In genomic region chr19:18192673-18193387, GRCh38 we compare ENCODE assay signal across 8 cellular contexts. TPM values are rescaled to one million over a fixed set of nuclear protein-coding genes. Genes with fewer than 3 reads are reported as not detected.
A peak's percentile ranks its signal among the peaks of the same experiment; 100 is the strongest.
DNase-seq lines count a peak whose midpoint lies in the region; ATAC-seq and TF ChIP-seq lines count a peak whose summit lies in the region.

MPV17L2 (plus strand) TSS chr19:18193218; CDS start chr19:18193282, 64 bp downstream.

- TF ChIP-seq CTCF in esophagus squamous epithelium (IDR thresholded peaks at IDR 0.05), result peak in 1 of 6 experiments; percentile 8

- H3K79me2 ChIP-seq in Karpas-422 (ENCODE audit: low read length), result peaks cover 8% of the 10 kb centered on the region

- peak within 1 kb of the TSS; percentile 90 for H3K27ac Mint-ChIP-seq in activated T-helper 1 cell treated with anti-CD3 and anti-CD28 coated beads, Interleukin-12 subunit alpha, Interleukin-12 subunit beta, Interleukin-2, Interleukin-4 antibody, amounts not matched to agents 30 ng/mL and 10 ng/mL and 1 ng/mL, durations not matched to agents 14 hours and 24 hours and 36 hours

- peak within 1 kb of the TSS; percentile 80 for H3K9ac ChIP-seq in Karpas-422 (ENCODE audit: low read length)

- H3K4me3 Mint-ChIP-seq in activated T-helper 1 cell treated with anti-CD3 and anti-CD28 coated beads, Interleukin-12 subunit alpha, Interleukin-12 subunit beta, Interleukin-2, Interleukin-4 antibody, amounts not matched to agents 30 ng/mL and 10 ng/mL and 1 ng/mL, durations not matched to agents 14 hours and 24 hours and 36 hours, result peak within 1 kb of the TSS; percentile 83

- TF ChIP-seq POLR2A in esophagus squamous epithelium (IDR thresholded peaks at IDR 0.05), result peak in 3 of 4 donors; percentile 36 to 89 (median 78)

- no peaks in the 10 kb centered on the region for H3K9me3 ChIP-seq in Karpas-422 (ENCODE audit: low read length)
- H3K9me3 ChIP-seq in esophagus squamous epithelium, result no peaks in the 10 kb centered on the region

- H3K36me3 Mint-ChIP-seq in activated T-helper 1 cell treated with anti-CD3 and anti-CD28 coated beads, Interleukin-12 subunit alpha, Interleukin-12 subunit beta, Interleukin-2, Interleukin-4 antibody, amounts not matched to agents 30 ng/mL and 10 ng/mL and 1 ng/mL, durations not matched to agents 14 hours and 24 hours and 36 hours (ENCODE audit: low read depth), result no peaks in the 10 kb centered on the region

- H3K27me3 Mint-ChIP-seq in activated T-helper 1 cell treated with anti-CD3 and anti-CD28 coated beads, Interleukin-12 subunit alpha, Interleukin-12 subunit beta, Interleukin-2, Interleukin-4 antibody, amounts not matched to agents 30 ng/mL and 10 ng/mL and 1 ng/mL, durations not matched to agents 14 hours and 24 hours and 36 hours (ENCODE audit: insufficient read depth), result no peaks in the 10 kb centered on the region

- H3K9me2 ChIP-seq in Karpas-422 (replicated peaks; ENCODE audit: insufficient read depth, low read length), result no peaks in the 10 kb centered on the region

- WGBS in esophagus squamous epithelium, 2 donors, result 0 to 1% methylated on average over 9 to 18 of the region's 74 CpGs

- peaks cover 38% of the 10 kb centered on the region for H3K4me1 ChIP-seq in Karpas-422 (ENCODE audit: low read length)
- H3K4me1 ChIP-seq in esophagus squamous epithelium, result peaks cover 24 to 34% (median 24%) of the 10 kb centered on the region in 3 donors

- peak; percentile 100 for DNase-seq in DMS79 (lab: John Stamatoyannopoulos, UW)
- DNase-seq in Karpas-422, result peak; percentile 100
- peak; percentile 100 for DNase-seq in RKO (ENCODE audit: low spot score)
- peak; percentile 99 for DNase-seq in activated T-helper 1 cell treated with anti-CD3 and anti-CD28 coated beads, Interleukin-12 subunit alpha, Interleukin-12 subunit beta, Interleukin-2, Interleukin-4 antibody, amounts not matched to agents 30 ng/mL and 10 ng/mL and 1 ng/mL, durations not matched to agents 14 hours and 24 hours and 36 hours (ENCODE audit: low spot score)
- DNase-seq in esophagus squamous epithelium (lab: John Stamatoyannopoulos, UW), result peak; percentile 100
- DNase-seq in myocyte (ENCODE audit: low read depth), result peak; percentile 100
- peak; percentile 97 to 99 for DNase-seq in stimulated activated CD8-positive, alpha-beta memory T cell treated with anti-CD3 and anti-CD28 coated beads, Interleukin-7, amount 100 ng/mL, for 48 hours (ENCODE audit: extremely low read depth in 1 of 2, low read depth in 1 of 2)

- H3K4me1 Mint-ChIP-seq in activated T-helper 1 cell treated with anti-CD3 and anti-CD28 coated beads, Interleukin-12 subunit alpha, Interleukin-12 subunit beta, Interleukin-2, Interleukin-4 antibody, amounts not matched to agents 30 ng/mL and 10 ng/mL and 1 ng/mL, durations not matched to agents 14 hours and 24 hours and 36 hours (ENCODE audit: low read depth), result peaks cover 20% of the 10 kb centered on the region

- H3K9me3 Mint-ChIP-seq in activated T-helper 1 cell treated with anti-CD3 and anti-CD28 coated beads, Interleukin-12 subunit alpha, Interleukin-12 subunit beta, Interleukin-2, Interleukin-4 antibody, amounts not matched to agents 30 ng/mL and 10 ng/mL and 1 ng/mL, durations not matched to agents 14 hours and 24 hours and 36 hours, result no peaks in the 10 kb centered on the region

- no peaks in the 10 kb centered on the region for H4K20me1 ChIP-seq in Karpas-422 (ENCODE audit: insufficient read depth, low read depth, low read length)

- H3K27ac ChIP-seq in Karpas-422 (ENCODE audit: low read length) (peak within 1 kb of the TSS; percentile 93), esophagus squamous epithelium (peak within 1 kb of the TSS; percentile 82 to 98 (median 96))

- peak within 1 kb of the TSS; percentile 83 for H3K4me2 ChIP-seq in Karpas-422 (ENCODE audit: low read depth, low read length, poor library complexity, severe bottlenecking)

- peak; percentile 80 for ATAC-seq in GM21825 (IDR thresholded peaks at IDR 0.05; ENCODE audit: unreplicated experiment)

- intact Hi-C loops in activated T-helper 1 cell treated with anti-CD3 and anti-CD28 coated beads, Interleukin-12 subunit alpha, Interleukin-12 subunit beta, Interleukin-2, Interleukin-4 antibody, amounts not matched to agents 30 ng/mL and 10 ng/mL and 1 ng/mL, durations not matched to agents 14 hours and 24 hours and 36 hours (cut with micrococcal nuclease), result loop anchor here (1.0 to 5.0 kb wide), 12 partner anchors 11 to 349 kb away; partner anchors contain the start of genes ELL, FKBP8, IFI30 and JUND
- intact Hi-C loops in esophagus squamous epithelium (cut with DNase I), result no loop called here

- H3K4me3 ChIP-seq in Karpas-422 (ENCODE audit: low read length) (peak within 1 kb of the TSS; percentile 89), esophagus squamous epithelium (peak within 1 kb of the TSS; percentile 48 to 89 (median 77))

- no peaks in the 10 kb centered on the region for H3K27me3 ChIP-seq in Karpas-422 (ENCODE audit: low read length)
- no peaks in the 10 kb centered on the region for H3K27me3 ChIP-seq in esophagus squamous epithelium

- H3K36me3 ChIP-seq in Karpas-422 (ENCODE audit: insufficient read depth, low read length) (no peaks in the 10 kb centered on the region), esophagus squamous epithelium (peaks cover 0 to 20% (median 3%) of the 10 kb centered on the region in 3 donors)

- H2AFZ ChIP-seq in Karpas-422 (ENCODE audit: low read length), result peak within 1 kb of the TSS; percentile 20; the same call in 1 of the 2 replicates

RNA-seq across cellular contexts. Expression of gene MPV17L2, which starts in this region (rescaled TPM):
- total RNA-seq in Karpas-422 (2014; rRNA removed; shearing (Covaris generic); ENCODE audit: low replicate concordance), result 17.0 and 24.2 TPM in 2 replicates
- 19.2 and 23.3 TPM in 2 replicates for total RNA-seq in activated T-helper 1 cell treated with anti-CD3 and anti-CD28 coated beads, Interleukin-12 subunit alpha, Interleukin-12 subunit beta, Interleukin-2, Interleukin-4 antibody, amounts not matched to agents 30 ng/mL and 10 ng/mL and 1 ng/mL, durations not matched to agents 14 hours and 24 hours and 36 hours
- total RNA-seq in esophagus squamous epithelium (10 to 100 TPM; 10.6 to 23.5 (median 14.0) TPM), myocyte (52.1 and 68.6 TPM in 2 replicates)
- 19.8 TPM for polyA plus RNA-seq in myocyte (2012)

Comparison
In these comparisons a context has a peak if more than half of its experiments do, and no peak if none do; other contexts are left out.
1. Peak in every context shown above with its lines: DNase-seq, ATAC-seq, H3K4me3 ChIP-seq and H3K27ac ChIP-seq.